ENCODE assay signal across 9 cellular contexts in the genomic region with DNA sequence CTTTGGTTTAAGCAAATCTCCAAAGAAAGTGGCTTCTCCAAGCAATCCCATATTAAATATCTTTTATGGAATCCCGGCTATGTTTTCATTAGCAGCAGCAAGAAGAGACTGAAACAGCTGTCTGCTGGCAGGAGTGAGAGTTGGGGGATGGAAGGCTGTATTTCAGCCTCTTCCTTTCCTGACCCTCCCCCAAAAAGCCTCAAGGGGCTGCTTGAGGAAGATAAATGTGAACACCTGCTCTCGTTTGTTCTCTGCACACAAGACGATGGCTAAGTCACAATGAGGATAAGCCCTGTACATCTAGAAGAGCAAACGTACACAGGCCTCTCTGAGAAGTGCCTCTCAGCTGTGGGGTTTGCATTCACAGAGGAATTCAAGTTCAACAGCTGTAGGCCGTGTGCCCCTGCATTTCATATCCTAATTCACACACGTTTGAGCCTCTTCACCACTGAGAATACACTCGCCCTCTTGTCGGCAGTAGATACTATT. TPM values are rescaled to one million over a fixed set of nuclear protein-coding genes. Genes with fewer than 3 reads are reported as not detected.
DNase-seq lines count a peak whose midpoint lies in the region; ATAC-seq, FAIRE-seq and TF ChIP-seq lines count a peak whose summit lies in the region.
"Had no signal": no experiment of that assay in that cellular context is flagged by ENCODE, and none has a peak within 500 bp of the region (broad histone marks: within the 10 kb centered on the region; RNA-seq: fewer than 3 reads in every experiment).

No MANE protein-coding gene starts in this region.

- peak; percentile 18 for DNase-seq in NCI-H2196 (lab: John Stamatoyannopoulos, UW; ENCODE audit: unreplicated experiment)
- no peak for DNase-seq in NCI-H2196 treated with DMSO at 0.1 percent for 48 hours (lab: John Stamatoyannopoulos, UW; ENCODE audit: unreplicated experiment)
- DNase-seq in SHP77 (lab: John Stamatoyannopoulos, UW): peak; percentile 64 to 84
- DNase-seq in psoas muscle: no peak
- no peak for DNase-seq in frontal cortex (ENCODE audit: low spot score in 2 of 2)
- no peak for DNase-seq in tibial nerve (ENCODE audit: low spot score in 2 of 2)
- no peak for DNase-seq in activated CD8-positive, alpha-beta memory T cell treated with anti-CD3 and anti-CD28 coated beads for 24 hours

- TF ChIP-seq CTCF in psoas muscle (IDR thresholded peaks at IDR 0.05): no peak
- TF ChIP-seq CTCF in tibial nerve (IDR thresholded peaks at IDR 0.05): no peak

- peaks cover 44% of the 10 kb centered on the region for H3K4me1 ChIP-seq in psoas muscle
- H3K4me1 ChIP-seq in tibial nerve: peaks cover 0 to 10% (median 0%) of the 10 kb centered on the region in 4 donors

- H3K36me3 ChIP-seq in psoas muscle (ENCODE audit: insufficient read depth in 1 of 2, low read depth in 1 of 2): no peaks in the 10 kb centered on the region
- H3K36me3 ChIP-seq in tibial nerve: no peaks in the 10 kb centered on the region

- no peak for TF ChIP-seq POLR2A in tibial nerve (IDR thresholded peaks at IDR 0.05)

- WGBS in psoas muscle, 3 donors: 11 to 14% (median 14%) methylated on average over 8 of the region's 8 CpGs
- WGBS in tibial nerve, 2 donors: 31 to 32% methylated on average over 8 of the region's 8 CpGs

- ATAC-seq in HG03196 (IDR thresholded peaks at IDR 0.05; ENCODE audit: unreplicated experiment) (peak; percentile 55), psoas muscle (peak; percentile 46 to 60 (median 50))
- ATAC-seq: Panc1 had no signal

- FAIRE-seq in frontal cortex (lab: Jason Lieb, UNC): no peak

- H3K27me3 ChIP-seq in psoas muscle (ENCODE audit: insufficient read depth in 3 of 3, low read length in 2 of 3): no peaks in the 10 kb centered on the region
- H3K27me3 ChIP-seq in tibial nerve: no peaks in the 10 kb centered on the region

- intact Hi-C loops in psoas muscle (cut with DNase I): no loop called here

- TF ChIP-seq EP300 in tibial nerve (IDR thresholded peaks at IDR 0.05): no peak

- H3K27ac ChIP-seq in psoas muscle: peak overlapping the region; percentile 82
- peak overlapping the region in 2 of 4 donors; percentile 2 to 16 for H3K27ac ChIP-seq in tibial nerve

- H3K4me3 ChIP-seq in psoas muscle: peak overlapping the region; percentile 9
- no peak overlapping the region for H3K4me3 ChIP-seq in tibial nerve

- H3K9me3 ChIP-seq in psoas muscle (no peaks in the 10 kb centered on the region), tibial nerve (no peaks in the 10 kb centered on the region)

RNA-seq across cellular contexts. Expression of a gene that starts 16.3 kb away (rescaled TPM):
- total RNA-seq in psoas muscle: 10 to 100 TPM in 1 of 4 donors, 1 to 10 TPM in 3; 4.1 to 13.2 (median 7.5) TPM
- 10 to 100 TPM in 1 of 3 donors, 1 to 10 TPM in 2; 1.3 to 12.9 (median 5.8) TPM for polyA plus RNA-seq in psoas muscle
- total RNA-seq in frontal cortex: 17.9 TPM
- total RNA-seq in tibial nerve: 10 to 100 TPM in 3 of 4 donors, 1 to 10 TPM in 1; 8.8 to 27.0 (median 19.0) TPM

Comparison
In these comparisons a context has a peak if more than half of its experiments do, and no peak if none do; other contexts are left out.
1. DNase-seq: peak in NCI-H2196 (single experiment) and SHP77 (2 of 2); none in NCI-H2196 treated with DMSO at 0.1 percent for 48 hours (single experiment), psoas muscle (0 of 2), frontal cortex (0 of 2), tibial nerve (0 of 2) and activated CD8-positive, alpha-beta memory T cell treated with anti-CD3 and anti-CD28 coated beads for 24 hours (single experiment).